ENCODE assay signal across 1 cellular context in genomic region chr15:73697033-73697467, GRCh38.
TF ChIP-seq lines count a peak whose summit lies in the region.

No MANE protein-coding gene starts in this region.

TF ChIP-seq in K562, 482 proteins besides CTCF, POLR2A, EP300 and RAD21 (continues in another document):
- 0 out of 2 replicates have a peak, but pooled peaks have one; percentile 40 for TF ChIP-seq ZBTB40 (IDR thresholded peaks at IDR 0.05)
- TF ChIP-seq ZBTB40 (CRISPR knock-in tag; IDR thresholded peaks at IDR 0.05) = no peak
- no peak for TF ChIP-seq E2F1 (CRISPR knock-in tag; IDR thresholded peaks at IDR 0.05)
- no peak for TF ChIP-seq ZNF146 (CRISPR knock-in tag; IDR thresholded peaks at IDR 0.05; ENCODE audit: unreplicated experiment)
- no peak for TF ChIP-seq CREB3 (tag; conservative IDR thresholded peaks at IDR 0.05; ENCODE audit: low read depth)
- TF ChIP-seq ETV1 (tag; conservative IDR thresholded peaks at IDR 0.05; ENCODE audit: low read depth) = peak; percentile 37; the same call in 1 of the 2 replicates
- TF ChIP-seq ZNF316 (IDR thresholded peaks at IDR 0.05) = peak; percentile 97
- TF ChIP-seq MEF2A (IDR thresholded peaks at IDR 0.05; ENCODE audit: control insufficient read depth, low read depth, low read length) = no peak
- peak; percentile 79 for TF ChIP-seq VEZF1 (CRISPR knock-in tag; IDR thresholded peaks at IDR 0.05)
- peak; percentile 40 for TF ChIP-seq DACH1 (IDR thresholded peaks at IDR 0.05; ENCODE audit: partially characterized antibody)
- TF ChIP-seq TOE1 (IDR thresholded peaks at IDR 0.05; ENCODE audit: borderline replicate concordance) = no peak
- TF ChIP-seq TOE1 (CRISPR knock-in tag; IDR thresholded peaks at IDR 0.05; ENCODE audit: borderline replicate concordance, low read depth) = no peak
- no peak for TF ChIP-seq GTF2F1 (IDR thresholded peaks at IDR 0.05; ENCODE audit: low read depth, low read length)
- TF ChIP-seq KLF16 (IDR thresholded peaks at IDR 0.05) = peak; percentile 18; the same call in 1 of the 2 replicates
- no peak for TF ChIP-seq NKRF (IDR thresholded peaks at IDR 0.05; ENCODE audit: borderline replicate concordance)
- TF ChIP-seq TAF9B (IDR thresholded peaks at IDR 0.05; ENCODE audit: partially characterized antibody) = peak; percentile 70
- peak; percentile 90 for TF ChIP-seq MAFG (tag; conservative IDR thresholded peaks at IDR 0.05)
- TF ChIP-seq KHSRP (IDR thresholded peaks at IDR 0.05) = no peak
- no peak for TF ChIP-seq ZBTB5 (IDR thresholded peaks at IDR 0.05)
- peak; percentile 84 for TF ChIP-seq GABPA (tag; conservative IDR thresholded peaks at IDR 0.05; ENCODE audit: low read depth)
- no peak for TF ChIP-seq ATF6 (CRISPR knock-in tag; IDR thresholded peaks at IDR 0.05)
- peak; percentile 23; the same call in 1 of the 2 replicates for TF ChIP-seq EGR1 (conservative IDR thresholded peaks at IDR 0.05)
- peak in 1 of 2 experiments; percentile 81; a peak in 1 of 4 replicates for TF ChIP-seq ZNF318 (IDR thresholded peaks at IDR 0.05; ENCODE audit: borderline replicate concordance in 1 of 2, low read depth in 1 of 2)
